In the genomic region with DNA sequence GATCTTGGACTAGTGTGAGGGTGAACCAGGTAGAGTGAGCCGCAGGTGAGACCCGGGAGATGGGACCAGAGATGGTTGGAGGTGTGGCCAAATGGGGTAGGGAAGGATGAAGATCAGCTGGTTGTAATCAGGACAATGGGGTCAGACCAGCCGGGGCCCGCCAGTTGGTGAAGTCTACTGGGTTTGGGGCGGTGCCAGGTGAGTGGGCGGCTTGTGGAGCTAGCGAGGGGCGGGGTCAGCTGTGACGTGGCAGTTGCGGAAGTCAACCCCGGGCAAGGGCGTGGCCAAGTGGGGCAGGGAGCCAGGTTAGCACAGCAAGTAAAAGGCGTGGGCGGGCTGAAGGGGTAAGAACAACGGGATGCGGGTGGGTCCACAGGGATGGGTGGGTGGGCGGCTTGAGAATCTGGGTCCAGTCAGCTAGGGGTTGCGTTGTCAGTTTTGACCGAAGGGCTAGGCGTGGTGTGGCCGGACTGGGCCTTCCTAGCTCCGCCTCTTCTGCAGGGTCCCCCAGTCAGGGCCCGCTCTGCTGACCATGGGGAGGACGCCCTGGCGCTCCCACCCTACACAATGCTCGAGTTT, we compare ENCODE assay signal across 8 cellular contexts. TPM values are rescaled to one million over a fixed set of nuclear protein-coding genes. Genes with fewer than 3 reads are reported as not detected.
DNase-seq lines count a peak whose midpoint lies in the region; ATAC-seq and TF ChIP-seq lines count a peak whose summit lies in the region.

No MANE protein-coding gene starts in this region.

- no peaks in the 10 kb centered on the region for H3K27me3 ChIP-seq in A673 (replicated peaks; ENCODE audit: insufficient read depth, low read depth, low read length, poor library complexity)

- POLR2A ChIA-PET in A673 (lab: Charles Lee; ENCODE audit: low non-redundant PET), result no interaction called here

- no peak overlapping the region for H3K27ac ChIP-seq in A673 (ENCODE audit: low read depth, low read length, poor library complexity, severe bottlenecking)

- intact Hi-C loops in A673 (cut with micrococcal nuclease; ENCODE audit: unreplicated experiment), result no loop called here

- peak; percentile 92 for DNase-seq in A673 (ENCODE audit: low spot score)
- DNase-seq in LHCN-M2 (ENCODE audit: low read depth), result peak; percentile 42
- peak; percentile 93 to 97 for DNase-seq in activated CD4-positive, alpha-beta T cell treated with anti-CD3 and anti-CD28 coated beads for 24 hours (ENCODE audit: low read depth in 2 of 2)
- peak; percentile 90 for DNase-seq in choroid plexus epithelial cell (ENCODE audit: low read depth)
- peak; percentile 78 for DNase-seq in kidney tubule cell (ENCODE audit: low spot score)
- DNase-seq in stimulated activated CD4-positive, alpha-beta T cell treated with anti-CD3 and anti-CD28 coated beads, Interleukin-1b, Interleukin-23, amount 100 ng/mL, for 48 hours, result peak; percentile 96
- no peak for DNase-seq in cerebellar cortex (ENCODE audit: low spot score)

- no peaks in the 10 kb centered on the region for H3K36me3 ChIP-seq in A673 (ENCODE audit: insufficient read depth, low read length, poor library complexity, severe bottlenecking)

- CTCF ChIA-PET in A673 (lab: Charles Lee), result no interaction called here

- no peak for TF ChIP-seq CTCF in A673 (conservative IDR thresholded peaks at IDR 0.05; ENCODE audit: low read depth, low read length)
- TF ChIP-seq CTCF in choroid plexus epithelial cell (conservative IDR thresholded peaks at IDR 0.05; ENCODE audit: low read depth, low read length), result no peak

- H3K4me3 ChIP-seq in A673 (ENCODE audit: low read depth, low read length, poor library complexity, severe bottlenecking), result no peak overlapping the region
- H3K4me3 ChIP-seq in choroid plexus epithelial cell (ENCODE audit: low read depth, low read length), result peak overlapping the region; percentile 51

- ATAC-seq in GM19043 (IDR thresholded peaks at IDR 0.05; ENCODE audit: low read depth, unreplicated experiment), result peak; percentile 60

- H3K4me1 ChIP-seq in A673 (ENCODE audit: insufficient read depth, low read length, poor library complexity, severe bottlenecking), result peaks cover 12% of the 10 kb centered on the region

- BruUV-seq in A673 (replicated peaks; lab: Mats Ljungman, UMichigan), result no TSS peak

- H3K9me3 ChIP-seq in A673 (ENCODE audit: low read depth, low read length, poor library complexity, severe bottlenecking), result no peaks in the 10 kb centered on the region

RNA-seq across cellular contexts. Expression of a gene that starts 25.5 kb away (rescaled TPM):
- 119 and 124 TPM in 2 replicates for total RNA-seq in A673 (2021)
- 115 and 123 TPM in 2 replicates for total RNA-seq in LHCN-M2 (2014; rRNA removed)
- 60.0 TPM for polyA plus RNA-seq in LHCN-M2 (2012)

RNA-seq across cellular contexts. Expression of a gene that starts 49.6 kb away (rescaled TPM):
- 0.28 and 0.44 TPM in 2 replicates for total RNA-seq in A673 (2021)
- not detected in 2 replicates for total RNA-seq in LHCN-M2 (2014; rRNA removed)
- 0.01 TPM for polyA plus RNA-seq in LHCN-M2 (2012)
